ENCODE assay signal across 1 cellular context in genomic region chr9:32550609-32551490, GRCh38.
TF ChIP-seq lines count a peak whose summit lies in the region.

No MANE protein-coding gene starts in this region.

TF ChIP-seq in IMR-90, 13 proteins besides CTCF, POLR2A, EP300 and RAD21 (continued from another document):
- TF ChIP-seq, protein P1, sequence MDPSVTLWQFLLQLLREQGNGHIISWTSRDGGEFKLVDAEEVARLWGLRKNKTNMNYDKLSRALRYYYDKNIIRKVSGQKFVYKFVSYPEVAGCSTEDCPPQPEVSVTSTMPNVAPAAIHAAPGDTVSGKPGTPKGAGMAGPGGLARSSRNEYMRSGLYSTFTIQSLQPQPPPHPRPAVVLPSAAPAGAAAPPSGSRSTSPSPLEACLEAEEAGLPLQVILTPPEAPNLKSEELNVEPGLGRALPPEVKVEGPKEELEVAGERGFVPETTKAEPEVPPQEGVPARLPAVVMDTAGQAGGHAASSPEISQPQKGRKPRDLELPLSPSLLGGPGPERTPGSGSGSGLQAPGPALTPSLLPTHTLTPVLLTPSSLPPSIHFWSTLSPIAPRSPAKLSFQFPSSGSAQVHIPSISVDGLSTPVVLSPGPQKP (IDR thresholded peaks at IDR 0.05; ENCODE audit: borderline replicate concordance, low read depth, low read length): no peak
- no peak for TF ChIP-seq FOS (IDR thresholded peaks at IDR 0.05; ENCODE audit: low read depth, low read length)
